Comparison of ENCODE assay signal across 13 cellular contexts in genomic region chr19:17623224-17623935, GRCh38.
A peak's percentile ranks its signal among the peaks of the same experiment; 100 is the strongest.
DNase-seq lines count a peak whose midpoint lies in the region; ATAC-seq and TF ChIP-seq lines count a peak whose summit lies in the region.
"Had no signal": no experiment of that assay in that cellular context is flagged by ENCODE, and none has a peak within 500 bp of the region (broad histone marks: within the 10 kb centered on the region; RNA-seq: fewer than 3 reads in every experiment).

No MANE protein-coding gene starts in this region.

- peak; percentile 46 for DNase-seq in SK-N-SH
- DNase-seq in WTC11 (ENCODE audit: low spot score): no peak
- DNase-seq in iPS-NIHi11 (ENCODE audit: low spot score): peak; percentile 57
- no peak for DNase-seq in aorta
- no peak for DNase-seq in pons (ENCODE audit: low spot score)
- DNase-seq in tibial nerve (ENCODE audit: low spot score in 2 of 2): no peak
- DNase-seq: Caco-2, DND-41, GDM1, HCEC 1CT, HFFc6, IMR-90 had no signal

- H3K27ac Mint-ChIP-seq in WTC11: no peak overlapping the region
- H3K27ac Mint-ChIP-seq: HFFc6 had no signal

- no peaks in the 10 kb centered on the region for H3K27me3 ChIP-seq in SK-N-SH (ENCODE audit: insufficient read depth)
- no peaks in the 10 kb centered on the region for H3K27me3 ChIP-seq in aorta (ENCODE audit: control insufficient read depth in 1 of 2, insufficient read depth in 2 of 2, low read length in 1 of 2)
- peaks cover 0 to 6% of the 10 kb centered on the region in 2 donors for H3K27me3 ChIP-seq in tibial nerve

- no peak overlapping the region for H3K4me2 ChIP-seq in SK-N-SH

- POLR2A ChIA-PET in SK-N-SH (lab: Yijun Ruan, JAX): no interaction called here
- POLR2A ChIA-PET in WTC11 (lab: Charles Lee): interaction anchor here (0.6 kb wide), 1 partner anchor 11 kb away, joined by 3 read pairs; no protein-coding TSS in a partner anchor

- no peak for TF ChIP-seq RAD21 in SK-N-SH (IDR thresholded peaks at IDR 0.05; ENCODE audit: low read length)

- H3F3A ChIP-seq in SK-N-SH (replicated peaks; ENCODE audit: insufficient read depth): no peaks in the 10 kb centered on the region

- no peaks in the 10 kb centered on the region for H3K36me3 ChIP-seq in SK-N-SH (replicated peaks in 1 of 2; ENCODE audit: control insufficient read depth in 1 of 2, insufficient read depth in 2 of 2, low read length in 1 of 2)
- H3K36me3 ChIP-seq in aorta (ENCODE audit: control insufficient read depth in 1 of 2, insufficient read depth in 2 of 2, low read length in 1 of 2): no peaks in the 10 kb centered on the region
- no peaks in the 10 kb centered on the region for H3K36me3 ChIP-seq in tibial nerve

- H3K9me3 ChIP-seq in SK-N-SH (no peaks in the 10 kb centered on the region), aorta (ENCODE audit: control insufficient read depth, low read length) (peaks cover 6% of the 10 kb centered on the region), tibial nerve (peaks cover 0 to 15% (median 0%) of the 10 kb centered on the region in 4 donors)
- H3K9me3 ChIP-seq: Caco-2 had no signal

- H3K4me3 ChIP-seq in SK-N-SH (ENCODE audit: low read depth in 2 of 2, low read length in 1 of 2) (no peak overlapping the region), aorta (ENCODE audit: low read length in 2 of 2) (no peak overlapping the region), tibial nerve (no peak overlapping the region)

- ATAC-seq in SK-N-SH treated with all-trans-retinoic acid at 6 μM for 48 hours (no peak), WTC11 (0 out of 2 replicates have a peak, but pooled peaks have one; percentile 28), aorta (ENCODE audit: low FRiP score) (peak; percentile 23)

- WGBS in SK-N-SH (ENCODE audit: low lambda C conversion rate): 80% methylated on average over 27 of the region's 31 CpGs
- 79 to 86% methylated on average over 16 to 31 of the region's 31 CpGs for WGBS in aorta, 2 donors
- 83 to 89% methylated on average over 30 to 31 of the region's 31 CpGs for WGBS in tibial nerve, 2 donors

- no peak overlapping the region for H3K9ac ChIP-seq in SK-N-SH

- H3K27me3 Mint-ChIP-seq in WTC11 (ENCODE audit: low read depth): no peaks in the 10 kb centered on the region

- H3K27ac ChIP-seq in SK-N-SH (ENCODE audit: low read depth in 2 of 2, low read length in 1 of 2) (no peak overlapping the region), aorta (ENCODE audit: low read depth in 1 of 2, low read length in 2 of 2) (no peak overlapping the region), tibial nerve (no peak overlapping the region)

- no peaks in the 10 kb centered on the region for H3K4me1 Mint-ChIP-seq in WTC11

- no peak overlapping the region for H2AFZ ChIP-seq in SK-N-SH (ENCODE audit: low read depth)

- peaks cover 58% of the 10 kb centered on the region for H3K36me3 Mint-ChIP-seq in WTC11

- H3K9me2 ChIP-seq in SK-N-SH: no peaks in the 10 kb centered on the region

- TF ChIP-seq EP300 in SK-N-SH (IDR thresholded peaks at IDR 0.05; ENCODE audit: borderline replicate concordance in 1 of 2, low read depth in 1 of 2, low read length in 1 of 2): no peak
- no peak for TF ChIP-seq EP300 in tibial nerve (IDR thresholded peaks at IDR 0.05)

- TF ChIP-seq POLR2A in tibial nerve (IDR thresholded peaks at IDR 0.05): no peak

- TF ChIP-seq CTCF in SK-N-SH (IDR thresholded peaks at IDR 0.05): no peak
- TF ChIP-seq CTCF in WTC11 (IDR thresholded peaks at IDR 0.05): no peak
- TF ChIP-seq CTCF in tibial nerve (IDR thresholded peaks at IDR 0.05): no peak

- no peaks in the 10 kb centered on the region for H3K4me1 ChIP-seq in SK-N-SH (ENCODE audit: control insufficient read depth in 1 of 2, insufficient read depth in 2 of 2, low read depth in 1 of 2, low read length in 1 of 2)
- no peaks in the 10 kb centered on the region for H3K4me1 ChIP-seq in aorta (ENCODE audit: control insufficient read depth in 1 of 2, insufficient read depth in 2 of 2, low read length in 2 of 2)
- H3K4me1 ChIP-seq in tibial nerve: no peaks in the 10 kb centered on the region
- H3K4me1 ChIP-seq: Caco-2 had no signal

- no peak overlapping the region for H3K4me3 Mint-ChIP-seq in WTC11
- H3K4me3 Mint-ChIP-seq: HFFc6 had no signal

- no peaks in the 10 kb centered on the region for H4K20me1 ChIP-seq in SK-N-SH (ENCODE audit: insufficient read depth)

- H3K79me2 ChIP-seq in SK-N-SH (ENCODE audit: insufficient read depth): no peaks in the 10 kb centered on the region

- H3K9me3 Mint-ChIP-seq in WTC11: peaks cover 4% of the 10 kb centered on the region

- CTCF ChIA-PET in SK-N-SH (lab: Yijun Ruan, JAX): interaction anchor here (1.7 to 2.0 kb wide), 2 partner anchors 13 to 18 kb away, joined by 5 to 6 read pairs; no protein-coding TSS in a partner anchor
- CTCF ChIA-PET in WTC11 (lab: Charles Lee): interaction anchor here (2.9 kb wide), 1 partner anchor 17 kb away, joined by 36 read pairs; no protein-coding TSS in a partner anchor

- intact Hi-C loops in aorta (cut with DNase I): no loop called here

TF ChIP-seq in SK-N-SH, 30 proteins besides CTCF, POLR2A, EP300 and RAD21:
- TF ChIP-seq CHD2 (IDR thresholded peaks at IDR 0.05; ENCODE audit: low read length, partially characterized antibody) (no peak), FOXJ3 (CRISPR knock-in tag; IDR thresholded peaks at IDR 0.05) (no peak), PBX3 (IDR thresholded peaks at IDR 0.05) (no peak), MEF2A (IDR thresholded peaks at IDR 0.05; ENCODE audit: borderline replicate concordance, low read depth) (no peak)

TF ChIP-seq in SK-N-SH treated with all-trans-retinoic acid at 6 μM for 48 hours, 23 proteins besides CTCF, POLR2A, EP300 and RAD21:
- TF ChIP-seq TOX (CRISPR knock-in tag; IDR thresholded peaks at IDR 0.05; ENCODE audit: borderline replicate concordance): no peak
TF ChIP-seq in SK-N-SH treated with all-trans-retinoic acid at 6 μM for 48 hours: peak in this region for 0.

TF ChIP-seq in WTC11, 78 proteins besides CTCF, POLR2A, EP300 and RAD21:
- no peak for TF ChIP-seq JAZF1 (CRISPR knock-in tag; IDR thresholded peaks at IDR 0.05)
- TF ChIP-seq IRF1 (CRISPR knock-in tag; IDR thresholded peaks at IDR 0.05): no peak
- no peak for TF ChIP-seq PRRX2 (CRISPR knock-in tag; IDR thresholded peaks at IDR 0.05)
- no peak for TF ChIP-seq MXD4 (CRISPR knock-in tag; IDR thresholded peaks at IDR 0.05; ENCODE audit: borderline replicate concordance)
- no peak for TF ChIP-seq IRF2 (CRISPR knock-in tag; IDR thresholded peaks at IDR 0.05; ENCODE audit: borderline replicate concordance, low read depth)
- TF ChIP-seq NR3C1 (CRISPR knock-in tag; conservative IDR thresholded peaks at IDR 0.05; ENCODE audit: low read depth): no peak
- no peak for TF ChIP-seq ELF4 (CRISPR knock-in tag; IDR thresholded peaks at IDR 0.05; ENCODE audit: low read depth)
- no peak for TF ChIP-seq NFE2L1 (CRISPR knock-in tag; IDR thresholded peaks at IDR 0.05)
- no peak for TF ChIP-seq ETV6 (CRISPR knock-in tag; IDR thresholded peaks at IDR 0.05)
- no peak for TF ChIP-seq ZNF281 (CRISPR knock-in tag; IDR thresholded peaks at IDR 0.05)
- TF ChIP-seq ATF1 (CRISPR knock-in tag; IDR thresholded peaks at IDR 0.05): no peak
- no peak for TF ChIP-seq E2F1 (CRISPR knock-in tag; IDR thresholded peaks at IDR 0.05)
- no peak for TF ChIP-seq EMX1 (CRISPR knock-in tag; IDR thresholded peaks at IDR 0.05)
TF ChIP-seq in WTC11: peak in this region for 0.

Comparison
In these comparisons a context has a peak if more than half of its experiments do, and no peak if none do; other contexts are left out.
1. DNase-seq: peak in SK-N-SH (single experiment) and iPS-NIHi11 (single experiment); none in WTC11 (single experiment), aorta (0 of 2), pons (single experiment) and tibial nerve (0 of 2).